In genomic region chr1:111491070-111491469, GRCh38 we compare ENCODE assay signal across 24 cellular contexts. TPM values are rescaled to one million over a fixed set of nuclear protein-coding genes. Genes with fewer than 3 reads are reported as not detected.
DNase-seq lines count a peak whose midpoint lies in the region; TF ChIP-seq lines count a peak whose summit lies in the region.
"Had no signal": no experiment of that assay in that cellular context is flagged by ENCODE, and none has a peak within 500 bp of the region (broad histone marks: within the 10 kb centered on the region; RNA-seq: fewer than 3 reads in every experiment).

No MANE protein-coding gene starts in this region.

- WGBS in stomach, 5 donors = 87 to 91% (median 90%) methylated on average over 7 of the region's 7 CpGs

- no peak for TF ChIP-seq EP300 in stomach (IDR thresholded peaks at IDR 0.05)

- intact Hi-C loops in stomach (cut with DNase I; ENCODE audit: low total_unique reads) = no loop called here
- intact Hi-C loops in MCF 10A (cut with micrococcal nuclease) = no loop called here
- intact Hi-C loops in uterus (cut with DNase I; ENCODE audit: low total_unique reads) = no loop called here

- H3K9me3 Mint-ChIP-seq in MCF 10A (ENCODE audit: unreplicated experiment) = peaks cover 14% of the 10 kb centered on the region

- H3K27me3 ChIP-seq in Peyer's patch (no peaks in the 10 kb centered on the region), layer of hippocampus (ENCODE audit: control insufficient read depth, insufficient read depth, low read length) (no peaks in the 10 kb centered on the region), stomach (no peaks in the 10 kb centered on the region), uterus (no peaks in the 10 kb centered on the region)

- no peak for TF ChIP-seq CTCF in Peyer's patch (IDR thresholded peaks at IDR 0.05)
- no peak for TF ChIP-seq CTCF in stomach (IDR thresholded peaks at IDR 0.05)
- no peak for TF ChIP-seq CTCF in MCF 10A (IDR thresholded peaks at IDR 0.05; ENCODE audit: unreplicated experiment)
- no peak for TF ChIP-seq CTCF in uterus (IDR thresholded peaks at IDR 0.05)

- H3K27ac Mint-ChIP-seq in MCF 10A (ENCODE audit: low read depth, unreplicated experiment) = no peak overlapping the region

- H3K36me3 ChIP-seq in Peyer's patch = no peaks in the 10 kb centered on the region
- no peaks in the 10 kb centered on the region for H3K36me3 ChIP-seq in stomach
- H3K36me3 ChIP-seq in uterus = no peaks in the 10 kb centered on the region
- H3K36me3 ChIP-seq: MG63 had no signal

- no peaks in the 10 kb centered on the region for H3K4me1 ChIP-seq in Peyer's patch
- no peaks in the 10 kb centered on the region for H3K4me1 ChIP-seq in stomach
- no peaks in the 10 kb centered on the region for H3K4me1 ChIP-seq in uterus

- BruUV-seq in MCF 10A (replicated peaks; lab: Mats Ljungman, UMichigan) = no TSS peak

- POLR2A ChIA-PET in MCF 10A (lab: Yijun Ruan, JAX) = interaction anchor here (1.5 kb wide), 1 partner anchor 17 kb away, joined by 4 read pairs; no protein-coding TSS in a partner anchor

- H3K27ac ChIP-seq in Peyer's patch (peak overlapping the region in 3 of 4 donors; percentile 10 to 56 (median 30)), layer of hippocampus (ENCODE audit: low read depth, low read length) (peak overlapping the region; percentile 53), stomach (peak overlapping the region; percentile 8 to 67 (median 45)), uterus (no peak overlapping the region)
- H3K27ac ChIP-seq: 22Rv1, C4-2B, RWPE1 had no signal

- DNase-seq in activated CD8-positive, alpha-beta memory T cell treated with anti-CD3 and anti-CD28 coated beads for 24 hours = peak; percentile 17
- no peak for DNase-seq in activated CD8-positive, alpha-beta memory T cell treated with anti-CD3 and anti-CD28 coated beads, Interleukin-2, amount 50 U/mL, for 4 hours
- DNase-seq in Peyer's patch (no peak), stomach (no peak), MCF 10A (ENCODE audit: unreplicated experiment) (no peak), uterus (no peak)
- no peak for DNase-seq in activated naive CD4-positive, alpha-beta T cell treated with anti-CD3 and anti-CD28 coated beads, Interleukin-2, amount 50 U/mL, for 16 hours
- DNase-seq: AML-193, DMS79, IMR-90, Karpas-422, MG63, NCI-H1048, NCI-H1436, NCI-H1930, NCI-H345, NCI-H524 treated with DMSO at 0.1 percent for 48 hours, PC-3 had no signal

- no peak overlapping the region for H3K4me3 Mint-ChIP-seq in MCF 10A (ENCODE audit: unreplicated experiment)

- H3K36me3 Mint-ChIP-seq in MCF 10A (ENCODE audit: insufficient read depth, unreplicated experiment) = no peaks in the 10 kb centered on the region

- H3K9me3 ChIP-seq in Peyer's patch (no peaks in the 10 kb centered on the region), stomach (no peaks in the 10 kb centered on the region), uterus (no peaks in the 10 kb centered on the region)

- peaks cover 30% of the 10 kb centered on the region for H3K27me3 Mint-ChIP-seq in MCF 10A (ENCODE audit: insufficient read depth, unreplicated experiment)

- CTCF ChIA-PET in MCF 10A (lab: Yijun Ruan, JAX) = interaction anchor here (0.6 kb wide), 1 partner anchor 160 kb away, joined by 4 read pairs; no protein-coding TSS in a partner anchor

- TF ChIP-seq POLR2A in Peyer's patch (IDR thresholded peaks at IDR 0.05) = no peak
- TF ChIP-seq POLR2A in stomach (IDR thresholded peaks at IDR 0.05) = no peak
- TF ChIP-seq POLR2A in uterus (IDR thresholded peaks at IDR 0.05) = no peak

- no peaks in the 10 kb centered on the region for H3K4me1 Mint-ChIP-seq in MCF 10A (ENCODE audit: insufficient read depth, unreplicated experiment)

- H3K4me3 ChIP-seq in Peyer's patch (no peak overlapping the region), stomach (no peak overlapping the region), uterus (no peak overlapping the region)
- H3K4me3 ChIP-seq: MG63 had no signal

RNA-seq across cellular contexts. Expression of gene ADORA3, which starts 12.4 kb away (rescaled TPM):
- total RNA-seq in Peyer's patch (10 to 100 TPM in 1 of 4 donors, 1 to 10 TPM in 2, not detected in 1; 2.3 to 14.9 (median 4.7) TPM), stomach (10 to 100 TPM in 1 of 5 donors, 1 to 10 TPM in 2, under 1 TPM in 2; 0.29 to 44.3 (median 3.7) TPM), MCF 10A (2022) (not detected in 2 replicates), uterus (10 to 100 TPM in 1 of 4 donors, 1 to 10 TPM in 1, under 1 TPM in 2; 0.59 to 13.6 (median 1.7) TPM)
- polyA plus RNA-seq in stomach = 1 to 10 TPM; 1.2 to 5.9 (median 4.7) TPM
- total RNA-seq: H4, HT-29, IMR-90, PC-3 had no signal
- polyA plus RNA-seq: IMR-90 had no signal

RNA-seq across cellular contexts. Expression of gene TMIGD3, which starts 12.4 kb away (rescaled TPM):
- total RNA-seq in Peyer's patch (10 to 100 TPM in 1 of 4 donors, 1 to 10 TPM in 2, not detected in 1; 2.1 to 27.2 (median 6.4) TPM), stomach (1 to 10 TPM in 1 of 5 donors, not detected in 4; 7.6 TPM), MCF 10A (2022) (not detected in 2 replicates), uterus (1 to 10 TPM in 1 of 4 donors, under 1 TPM in 1, not detected in 2; 0.95 to 7.1 TPM)
- 1 to 10 TPM; 1.2 to 6.5 (median 2.7) TPM for polyA plus RNA-seq in stomach
- total RNA-seq: H4, HT-29, PC-3 had no signal

RNA-seq across cellular contexts. Expression of gene C1orf162, which starts 17.3 kb away (rescaled TPM):
- 10 to 100 TPM in 1 of 4 donors, 1 to 10 TPM in 3; 3.9 to 30.5 (median 6.8) TPM for total RNA-seq in Peyer's patch
- 10 to 100 TPM in 2 of 5 donors, 1 to 10 TPM in 3; 2.2 to 19.0 (median 3.2) TPM for total RNA-seq in stomach
- 10 to 100 TPM; 12.3 to 18.3 (median 17.1) TPM for polyA plus RNA-seq in stomach
- 0.77 and 1.6 TPM in 2 replicates for total RNA-seq in MCF 10A (2022)
- total RNA-seq in uterus = 10 to 100 TPM in 2 of 4 donors, 1 to 10 TPM in 2; 1.1 to 16.8 (median 10.3) TPM
- total RNA-seq: H4, HT-29, IMR-90 had no signal

RNA-seq across cellular contexts. Expression of gene ATP5PB, which starts 41.8 kb away (rescaled TPM):
- total RNA-seq in Peyer's patch (100 to 1,000 TPM in 3 of 4 donors, 10 to 100 TPM in 1; 86.6 to 271 (median 136) TPM), stomach (100 to 1,000 TPM in 3 of 5 donors, 10 to 100 TPM in 2; 21.6 to 362 (median 190) TPM), MCF 10A (2022) (317 and 348 TPM in 2 replicates), uterus (100 to 1,000 TPM; 151 to 184 (median 161) TPM)
- 100 to 1,000 TPM; 207 to 373 (median 332) TPM for polyA plus RNA-seq in stomach

RNA-seq across cellular contexts. Expression of gene WDR77, which starts 42.0 kb away (rescaled TPM):
- total RNA-seq in Peyer's patch = 10 to 100 TPM; 19.0 to 33.0 (median 26.4) TPM
- total RNA-seq in stomach = 10 to 100 TPM in 4 of 5 donors, 1 to 10 TPM in 1; 5.8 to 31.2 (median 13.8) TPM
- 10 to 100 TPM; 18.5 to 25.3 (median 25.1) TPM for polyA plus RNA-seq in stomach
- total RNA-seq in MCF 10A (2022) = 35.7 and 54.2 TPM in 2 replicates
- 10 to 100 TPM in 2 of 4 donors, 1 to 10 TPM in 1, under 1 TPM in 1; 0.59 to 31.0 (median 17.1) TPM for total RNA-seq in uterus

Comparison
In these comparisons a context has a peak if more than half of its experiments do, and no peak if none do; other contexts are left out.
1. H3K27ac ChIP-seq: peak in Peyer's patch (3 of 4), layer of hippocampus (single experiment) and stomach (5 of 5); none in uterus (0 of 2).